ENCODE assay signal across 10 cellular contexts in genomic region chr2:129061079-129061785, GRCh38.
DNase-seq lines count a peak whose midpoint lies in the region; ATAC-seq lines count a peak whose summit lies in the region.
"Had no signal": no experiment of that assay in that cellular context is flagged by ENCODE, and none has a peak within 500 bp of the region (broad histone marks: within the 10 kb centered on the region; RNA-seq: fewer than 3 reads in every experiment).

No MANE protein-coding gene starts in this region.

- intact Hi-C loops in sciatic nerve (cut with DNase I): no loop called here

- peak; percentile 5 for DNase-seq in stimulated activated CD4-positive, alpha-beta T cell treated with anti-CD3 and anti-CD28 coated beads, Interleukin-15, amount 100 ng/mL, for 24 hours
- DNase-seq in stimulated activated CD4-positive, alpha-beta T cell treated with anti-CD3 and anti-CD28 coated beads, Interleukin-4, amount 100 ng/mL, for 24 hours: no peak
- DNase-seq in HS-27A (ENCODE audit: low read depth) (peak; percentile 7), amniotic epithelial cell (ENCODE audit: low read depth) (peak; percentile 19), HK-2 (ENCODE audit: unreplicated experiment) (no peak), sciatic nerve (ENCODE audit: low spot score) (no peak), pons (ENCODE audit: low spot score) (no peak)
- no peak for DNase-seq in stimulated activated CD4-positive, alpha-beta T cell treated with anti-CD3 and anti-CD28 coated beads, Interleukin-1b, Interleukin-23, amount 100 ng/mL, for 48 hours
- DNase-seq: activated naive CD8-positive, alpha-beta T cell treated with anti-CD3 and anti-CD28 coated beads, Interleukin-2, amount 10 ng/mL, durations not matched to agents 7 days and 5 days; heart right ventricle had no signal

- ATAC-seq in sciatic nerve: no peak
- ATAC-seq: heart right ventricle had no signal

Comparison
In these comparisons a context has a peak if more than half of its experiments do, and no peak if none do; other contexts are left out.
1. DNase-seq: peak in stimulated activated CD4-positive, alpha-beta T cell treated with anti-CD3 and anti-CD28 coated beads, Interleukin-15, amount 100 ng/mL, for 24 hours (single experiment), HS-27A (single experiment) and amniotic epithelial cell (single experiment); none in stimulated activated CD4-positive, alpha-beta T cell treated with anti-CD3 and anti-CD28 coated beads, Interleukin-4, amount 100 ng/mL, for 24 hours (single experiment), HK-2 (single experiment), sciatic nerve (single experiment), pons (single experiment) and stimulated activated CD4-positive, alpha-beta T cell treated with anti-CD3 and anti-CD28 coated beads, Interleukin-1b, Interleukin-23, amount 100 ng/mL, for 48 hours (single experiment).